Comparison of ENCODE assay signal across 16 cellular contexts in genomic region chr17:17084941-17085340, GRCh38. TPM values are rescaled to one million over a fixed set of nuclear protein-coding genes. Genes with fewer than 3 reads are reported as not detected.
DNase-seq lines count a peak whose midpoint lies in the region; ATAC-seq and TF ChIP-seq lines count a peak whose summit lies in the region.
"Had no signal": no experiment of that assay in that cellular context is flagged by ENCODE, and none has a peak within 500 bp of the region (broad histone marks: within the 10 kb centered on the region; RNA-seq: fewer than 3 reads in every experiment).

No MANE protein-coding gene starts in this region.

- intact Hi-C loops in gastrocnemius medialis (cut with DNase I; ENCODE audit: low total_unique reads), result no loop called here
- intact Hi-C loops in PC-3 (cut with micrococcal nuclease), result no loop called here

- 0 out of 2 replicates have a peak overlapping the region, but pooled peaks have one; percentile 49 for H3K9ac ChIP-seq in BLaER1
- no peak overlapping the region for H3K9ac ChIP-seq in PC-3 (ENCODE audit: low read length)

- H3K36me3 ChIP-seq in BLaER1 (peaks cover 95% of the 10 kb centered on the region), gastrocnemius medialis (peaks cover 0 to 6% of the 10 kb centered on the region in 2 donors), PC-3 (ENCODE audit: low read depth, low read length) (peaks cover 93% of the 10 kb centered on the region)

- H3K79me2 ChIP-seq in PC-3 (ENCODE audit: low read length), result peaks cover 100% of the 10 kb centered on the region

- no TSS peak for BruUV-seq in PC-3 (replicated peaks; lab: Mats Ljungman, UMichigan)

- H4K20me1 ChIP-seq in BLaER1 (peaks cover 100% of the 10 kb centered on the region), PC-3 (ENCODE audit: low read length) (peaks cover 92% of the 10 kb centered on the region)

- no peak for TF ChIP-seq POLR2A in gastrocnemius medialis (IDR thresholded peaks at IDR 0.05)

- H3K27me3 ChIP-seq in BLaER1 (no peaks in the 10 kb centered on the region), gastrocnemius medialis (no peaks in the 10 kb centered on the region), PC-3 (ENCODE audit: low read length) (no peaks in the 10 kb centered on the region)
- H3K27me3 ChIP-seq: Peyer's patch had no signal

- no peaks in the 10 kb centered on the region for H3K9me3 ChIP-seq in BLaER1
- H3K9me3 ChIP-seq in gastrocnemius medialis, result no peaks in the 10 kb centered on the region
- no peaks in the 10 kb centered on the region for H3K9me3 ChIP-seq in PC-3 (ENCODE audit: low read length)
- H3K9me3 ChIP-seq: A549, Peyer's patch had no signal

- DNase-seq in RWPE1 (ENCODE audit: low spot score) (no peak), islet precursor cell (peak; percentile 45), gastrocnemius medialis (no peak), PC-3 (no peak), kidney tubule cell (ENCODE audit: low spot score) (no peak)
- DNase-seq: COR-L47, GOT3, KBM-7, NCI-H1436, NCI-H510A treated with DMSO at 0.1 percent for 48 hours, SIG-M5 had no signal

- H3K9me2 ChIP-seq in PC-3 (replicated peaks; ENCODE audit: low read length), result no peaks in the 10 kb centered on the region

- POLR2A ChIA-PET in RWPE1 (lab: Yijun Ruan, JAX; ENCODE audit: low non-redundant PET), result no interaction called here
- POLR2A ChIA-PET in PC-3 (lab: Charles Lee; ENCODE audit: unreplicated experiment), result no interaction called here

- H3F3A ChIP-seq in PC-3 (ENCODE audit: low read length, unreplicated experiment), result peaks cover 19% of the 10 kb centered on the region

- CTCF ChIA-PET in RWPE1 (lab: Yijun Ruan, JAX), result interaction anchor here (0.6 to 0.9 kb wide), 2 partner anchors 40 to 57 kb away, joined by 3 to 4 read pairs; no protein-coding TSS in a partner anchor
- CTCF ChIA-PET in PC-3 (lab: Charles Lee), result no interaction called here

- ATAC-seq in gastrocnemius medialis, result no peak
- no peak for ATAC-seq in PC-3
- ATAC-seq in HG03565 (IDR thresholded peaks at IDR 0.05; ENCODE audit: unreplicated experiment), result no peak
- ATAC-seq: A549 had no signal

- H2AFZ ChIP-seq in PC-3 (ENCODE audit: low read length), result no peak overlapping the region

- no peak overlapping the region for H3K4me3 ChIP-seq in BLaER1
- H3K4me3 ChIP-seq in gastrocnemius medialis, result no peak overlapping the region
- no peak overlapping the region for H3K4me3 ChIP-seq in PC-3 (ENCODE audit: low read length)
- H3K4me3 ChIP-seq: A549, Peyer's patch had no signal

- H3K4me1 ChIP-seq in BLaER1 (peaks cover 60% of the 10 kb centered on the region), gastrocnemius medialis (peaks cover 50 to 62% of the 10 kb centered on the region in 2 donors), PC-3 (ENCODE audit: insufficient read depth, low read length) (peaks cover 20% of the 10 kb centered on the region)

- no peak for TF ChIP-seq CTCF in RWPE1 (conservative IDR thresholded peaks at IDR 0.05; ENCODE audit: low read depth)
- TF ChIP-seq CTCF in gastrocnemius medialis (IDR thresholded peaks at IDR 0.05 in 4 of 5, conservative IDR thresholded peaks at IDR 0.05 in 1 of 5), result no peak
- no peak for TF ChIP-seq CTCF in PC-3 (conservative IDR thresholded peaks at IDR 0.05; ENCODE audit: low read depth, low read length)

- H3K27ac ChIP-seq in BLaER1, result peak overlapping the region; percentile 47; the same call in 1 of the 2 replicates
- peak overlapping the region; percentile 57 for H3K27ac ChIP-seq in RWPE1
- peak overlapping the region; percentile 0 to 44 (median 25) for H3K27ac ChIP-seq in gastrocnemius medialis
- H3K27ac ChIP-seq in PC-3 (ENCODE audit: low read length), result no peak overlapping the region
- H3K27ac ChIP-seq: C4-2B, Peyer's patch had no signal

- H3K4me2 ChIP-seq in BLaER1, result no peak overlapping the region
- no peak overlapping the region for H3K4me2 ChIP-seq in PC-3 (ENCODE audit: low read length)
- H3K4me2 ChIP-seq: A549 had no signal

- in situ Hi-C loops in gastrocnemius medialis (cut with MboI; ENCODE audit: low sequenced_read_pairs in 4 of 4), result no loop called here

RNA-seq across cellular contexts. Expression of gene MPRIP, which starts 42.7 kb away (rescaled TPM):
- 100 to 1,000 TPM in 3 of 4 donors, 10 to 100 TPM in 1; 71.1 to 127 (median 124) TPM for total RNA-seq in gastrocnemius medialis
- 1,274 and 1,459 TPM in 2 replicates for total RNA-seq in PC-3 (2014; rRNA removed)
